ENCODE assay signal across 8 cellular contexts in genomic region chr6:158817298-158818007, GRCh38. TPM values are rescaled to one million over a fixed set of nuclear protein-coding genes. Genes with fewer than 3 reads are reported as not detected.
DNase-seq lines count a peak whose midpoint lies in the region; ATAC-seq and TF ChIP-seq lines count a peak whose summit lies in the region.

No MANE protein-coding gene starts in this region.

- peaks cover 51% of the 10 kb centered on the region for H3K79me2 ChIP-seq in smooth muscle cell (ENCODE audit: low read depth)

- H4K20me1 ChIP-seq in smooth muscle cell (ENCODE audit: low read depth) = peaks cover 54% of the 10 kb centered on the region

- peak overlapping the region; percentile 28 for H3K27ac ChIP-seq in brain microvascular endothelial cell
- H3K27ac ChIP-seq in smooth muscle cell (ENCODE audit: low read depth) = peak overlapping the region; percentile 82

- TF ChIP-seq CTCF in brain microvascular endothelial cell (IDR thresholded peaks at IDR 0.05; ENCODE audit: low read depth, low read length, missing control alignments) = no peak
- TF ChIP-seq CTCF in smooth muscle cell (IDR thresholded peaks at IDR 0.05; ENCODE audit: borderline replicate concordance, insufficient read depth, poor library complexity, severe bottlenecking) = no peak

- peak overlapping the region; percentile 72 for H3K4me3 ChIP-seq in brain microvascular endothelial cell (ENCODE audit: low read depth, low read length)
- H3K4me3 ChIP-seq in smooth muscle cell = peak overlapping the region; percentile 77

- no peak for ATAC-seq in GM18517 (IDR thresholded peaks at IDR 0.05; ENCODE audit: unreplicated experiment)

- H3K9ac ChIP-seq in smooth muscle cell (ENCODE audit: low read depth) = peak overlapping the region; percentile 82

- no peaks in the 10 kb centered on the region for H3K9me3 ChIP-seq in smooth muscle cell (replicated peaks; ENCODE audit: low read depth)

- H3K4me2 ChIP-seq in smooth muscle cell = peak overlapping the region; percentile 93

- DNase-seq in SIG-M5 treated with dmso at 0.1 percent for 504 hours (lab: John Stamatoyannopoulos, UW; ENCODE audit: unreplicated experiment) = peak; percentile 51
- no peak for DNase-seq in SIG-M5 (lab: John Stamatoyannopoulos, UW)
- peak; percentile 28 for DNase-seq in brain microvascular endothelial cell
- peak; percentile 71 for DNase-seq in islet precursor cell
- no peak for DNase-seq in smooth muscle cell (lab: John Stamatoyannopoulos, UW; ENCODE audit: unreplicated experiment)
- no peak for DNase-seq in NCI-H2196 treated with DMSO at 0.1 percent for 48 hours (lab: John Stamatoyannopoulos, UW; ENCODE audit: unreplicated experiment)

- in situ Hi-C loops in brain microvascular endothelial cell (cut with HindIII; ENCODE audit: low pct_ligation_motif_present, low sequenced_read_pairs) = no loop called here

- H3K27me3 ChIP-seq in brain microvascular endothelial cell (replicated peaks) (no peaks in the 10 kb centered on the region), smooth muscle cell (ENCODE audit: low read depth) (no peaks in the 10 kb centered on the region)

- H3K36me3 ChIP-seq in brain microvascular endothelial cell (replicated peaks) (no peaks in the 10 kb centered on the region), smooth muscle cell (ENCODE audit: low read depth) (no peaks in the 10 kb centered on the region)

- no peak overlapping the region for H2AFZ ChIP-seq in smooth muscle cell (ENCODE audit: low read depth)

- H3F3A ChIP-seq in smooth muscle cell (ENCODE audit: low read depth) = no peaks in the 10 kb centered on the region

- H3K4me1 ChIP-seq in smooth muscle cell (ENCODE audit: low read depth) = peaks cover 30% of the 10 kb centered on the region

- 8% methylated on average over 20 of the region's 20 CpGs for WGBS in smooth muscle cell (ENCODE audit: low lambda C conversion rate)

TF ChIP-seq in PFSK-1, 5 proteins besides CTCF, POLR2A, EP300 and RAD21:
- TF ChIP-seq SIN3A (IDR thresholded peaks at IDR 0.05; ENCODE audit: borderline replicate concordance, insufficient read depth, low read length) (0 out of 2 replicates have a peak, but pooled peaks have one; percentile 58), FOXP2 (optimal IDR thresholded peaks at IDR 0.05; ENCODE audit: borderline replicate concordance, extremely low read depth, extremely low read length, insufficient read depth) (no peak)

RNA-seq across cellular contexts. Expression of gene EZR, which starts 1.7 kb away (rescaled TPM):
- 50.8 TPM for polyA plus RNA-seq in PFSK-1 (2012; ENCODE audit: insufficient read length, low read depth)
- total RNA-seq in smooth muscle cell = 98.4 and 113 TPM in 2 replicates
- 55.0 and 190 TPM in 2 replicates for polyA plus RNA-seq in smooth muscle cell

Comparison
In these comparisons a context has a peak if more than half of its experiments do, and no peak if none do; other contexts are left out.
1. DNase-seq: peak in SIG-M5 treated with dmso at 0.1 percent for 504 hours (single experiment), brain microvascular endothelial cell (single experiment) and islet precursor cell (single experiment); none in SIG-M5 (single experiment), smooth muscle cell (single experiment) and NCI-H2196 treated with DMSO at 0.1 percent for 48 hours (single experiment).